ENCODE assay signal across 1 cellular context in the genomic region with DNA sequence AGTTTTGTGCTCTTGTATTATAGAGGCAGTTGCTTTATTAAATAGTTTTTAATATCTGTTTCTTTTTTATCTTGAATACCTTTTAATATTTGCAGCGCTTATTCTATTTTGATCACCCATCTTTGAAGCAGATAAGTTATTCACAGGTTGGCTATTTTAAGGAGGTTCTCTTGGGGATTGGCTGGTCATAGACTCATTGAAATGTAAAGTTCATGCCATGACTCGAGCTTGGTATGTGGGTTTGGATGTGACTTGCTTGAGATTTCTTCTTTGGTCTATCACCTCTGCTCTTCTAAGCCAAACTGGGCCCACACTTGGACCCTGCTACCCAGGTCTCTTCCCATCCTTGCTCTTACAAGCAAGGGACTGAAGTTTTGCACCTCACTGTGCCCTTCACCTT.
TF ChIP-seq lines count a peak whose summit lies in the region.

No MANE protein-coding gene starts in this region.

TF ChIP-seq in GM12878, 131 proteins besides CTCF, POLR2A, EP300 and RAD21:
- TF ChIP-seq POLR2AphosphoS5 (IDR thresholded peaks at IDR 0.05; ENCODE audit: low read length) (no peak), ZNF24 (IDR thresholded peaks at IDR 0.05) (no peak), BCL11A (IDR thresholded peaks at IDR 0.05; ENCODE audit: low read depth, low read length) (no peak), LARP7 (IDR thresholded peaks at IDR 0.05) (no peak), POLR2AphosphoS2 (IDR thresholded peaks at IDR 0.05; ENCODE audit: low read depth, low read length) (no peak), SUZ12 (IDR thresholded peaks at IDR 0.05; ENCODE audit: unreplicated experiment) (no peak), BACH1 (IDR thresholded peaks at IDR 0.05; ENCODE audit: borderline replicate concordance) (no peak), IRF4 (IDR thresholded peaks at IDR 0.05; ENCODE audit: low read depth, low read length) (no peak)
- TF ChIP-seq, protein P1, sequence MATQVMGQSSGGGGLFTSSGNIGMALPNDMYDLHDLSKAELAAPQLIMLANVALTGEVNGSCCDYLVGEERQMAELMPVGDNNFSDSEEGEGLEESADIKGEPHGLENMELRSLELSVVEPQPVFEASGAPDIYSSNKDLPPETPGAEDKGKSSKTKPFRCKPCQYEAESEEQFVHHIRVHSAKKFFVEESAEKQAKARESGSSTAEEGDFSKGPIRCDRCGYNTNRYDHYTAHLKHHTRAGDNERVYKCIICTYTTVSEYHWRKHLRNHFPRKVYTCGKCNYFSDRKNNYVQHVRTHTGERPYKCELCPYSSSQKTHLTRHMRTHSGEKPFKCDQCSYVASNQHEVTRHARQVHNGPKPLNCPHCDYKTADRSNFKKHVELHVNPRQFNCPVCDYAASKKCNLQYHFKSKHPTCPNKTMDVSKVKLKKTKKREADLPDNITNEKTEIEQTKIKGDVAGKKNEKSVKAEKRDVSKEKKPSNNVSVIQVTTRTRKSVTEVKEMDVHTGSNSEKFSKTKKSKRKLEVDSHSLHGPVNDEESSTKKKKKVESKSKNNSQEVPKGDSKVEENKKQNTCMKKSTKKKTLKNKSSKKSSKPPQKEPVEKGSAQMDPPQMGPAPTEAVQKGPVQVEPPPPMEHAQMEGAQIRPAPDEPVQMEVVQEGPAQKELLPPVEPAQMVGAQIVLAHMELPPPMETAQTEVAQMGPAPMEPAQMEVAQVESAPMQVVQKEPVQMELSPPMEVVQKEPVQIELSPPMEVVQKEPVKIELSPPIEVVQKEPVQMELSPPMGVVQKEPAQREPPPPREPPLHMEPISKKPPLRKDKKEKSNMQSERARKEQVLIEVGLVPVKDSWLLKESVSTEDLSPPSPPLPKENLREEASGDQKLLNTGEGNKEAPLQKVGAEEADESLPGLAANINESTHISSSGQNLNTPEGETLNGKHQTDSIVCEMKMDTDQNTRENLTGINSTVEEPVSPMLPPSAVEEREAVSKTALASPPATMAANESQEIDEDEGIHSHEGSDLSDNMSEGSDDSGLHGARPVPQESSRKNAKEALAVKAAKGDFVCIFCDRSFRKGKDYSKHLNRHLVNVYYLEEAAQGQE (IDR thresholded peaks at IDR 0.05; ENCODE audit: low read depth, low read length): no peak
- TF ChIP-seq, protein P2, sequence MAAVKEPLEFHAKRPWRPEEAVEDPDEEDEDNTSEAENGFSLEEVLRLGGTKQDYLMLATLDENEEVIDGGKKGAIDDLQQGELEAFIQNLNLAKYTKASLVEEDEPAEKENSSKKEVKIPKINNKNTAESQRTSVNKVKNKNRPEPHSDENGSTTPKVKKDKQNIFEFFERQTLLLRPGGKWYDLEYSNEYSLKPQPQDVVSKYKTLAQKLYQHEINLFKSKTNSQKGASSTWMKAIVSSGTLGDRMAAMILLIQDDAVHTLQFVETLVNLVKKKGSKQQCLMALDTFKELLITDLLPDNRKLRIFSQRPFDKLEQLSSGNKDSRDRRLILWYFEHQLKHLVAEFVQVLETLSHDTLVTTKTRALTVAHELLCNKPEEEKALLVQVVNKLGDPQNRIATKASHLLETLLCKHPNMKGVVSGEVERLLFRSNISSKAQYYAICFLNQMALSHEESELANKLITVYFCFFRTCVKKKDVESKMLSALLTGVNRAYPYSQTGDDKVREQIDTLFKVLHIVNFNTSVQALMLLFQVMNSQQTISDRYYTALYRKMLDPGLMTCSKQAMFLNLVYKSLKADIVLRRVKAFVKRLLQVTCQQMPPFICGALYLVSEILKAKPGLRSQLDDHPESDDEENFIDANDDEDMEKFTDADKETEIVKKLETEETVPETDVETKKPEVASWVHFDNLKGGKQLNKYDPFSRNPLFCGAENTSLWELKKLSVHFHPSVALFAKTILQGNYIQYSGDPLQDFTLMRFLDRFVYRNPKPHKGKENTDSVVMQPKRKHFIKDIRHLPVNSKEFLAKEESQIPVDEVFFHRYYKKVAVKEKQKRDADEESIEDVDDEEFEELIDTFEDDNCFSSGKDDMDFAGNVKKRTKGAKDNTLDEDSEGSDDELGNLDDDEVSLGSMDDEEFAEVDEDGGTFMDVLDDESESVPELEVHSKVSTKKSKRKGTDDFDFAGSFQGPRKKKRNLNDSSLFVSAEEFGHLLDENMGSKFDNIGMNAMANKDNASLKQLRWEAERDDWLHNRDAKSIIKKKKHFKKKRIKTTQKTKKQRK (IDR thresholded peaks at IDR 0.05; ENCODE audit: low read depth, low read length): no peak
- TF ChIP-seq, protein P3, sequence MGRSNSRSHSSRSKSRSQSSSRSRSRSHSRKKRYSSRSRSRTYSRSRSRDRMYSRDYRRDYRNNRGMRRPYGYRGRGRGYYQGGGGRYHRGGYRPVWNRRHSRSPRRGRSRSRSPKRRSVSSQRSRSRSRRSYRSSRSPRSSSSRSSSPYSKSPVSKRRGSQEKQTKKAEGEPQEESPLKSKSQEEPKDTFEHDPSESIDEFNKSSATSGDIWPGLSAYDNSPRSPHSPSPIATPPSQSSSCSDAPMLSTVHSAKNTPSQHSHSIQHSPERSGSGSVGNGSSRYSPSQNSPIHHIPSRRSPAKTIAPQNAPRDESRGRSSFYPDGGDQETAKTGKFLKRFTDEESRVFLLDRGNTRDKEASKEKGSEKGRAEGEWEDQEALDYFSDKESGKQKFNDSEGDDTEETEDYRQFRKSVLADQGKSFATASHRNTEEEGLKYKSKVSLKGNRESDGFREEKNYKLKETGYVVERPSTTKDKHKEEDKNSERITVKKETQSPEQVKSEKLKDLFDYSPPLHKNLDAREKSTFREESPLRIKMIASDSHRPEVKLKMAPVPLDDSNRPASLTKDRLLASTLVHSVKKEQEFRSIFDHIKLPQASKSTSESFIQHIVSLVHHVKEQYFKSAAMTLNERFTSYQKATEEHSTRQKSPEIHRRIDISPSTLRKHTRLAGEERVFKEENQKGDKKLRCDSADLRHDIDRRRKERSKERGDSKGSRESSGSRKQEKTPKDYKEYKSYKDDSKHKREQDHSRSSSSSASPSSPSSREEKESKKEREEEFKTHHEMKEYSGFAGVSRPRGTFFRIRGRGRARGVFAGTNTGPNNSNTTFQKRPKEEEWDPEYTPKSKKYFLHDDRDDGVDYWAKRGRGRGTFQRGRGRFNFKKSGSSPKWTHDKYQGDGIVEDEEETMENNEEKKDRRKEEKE (IDR thresholded peaks at IDR 0.05): no peak
TF ChIP-seq in GM12878: peak in this region for 0.
